In genomic region chr22:40922484-40923303, GRCh38 we compare ENCODE assay signal across 8 cellular contexts. TPM values are rescaled to one million over a fixed set of nuclear protein-coding genes. Genes with fewer than 3 reads are reported as not detected.
DNase-seq lines count a peak whose midpoint lies in the region; ATAC-seq and TF ChIP-seq lines count a peak whose summit lies in the region.

No MANE protein-coding gene starts in this region.

- H3K4me3 Mint-ChIP-seq in activated B cell treated with CpG ODN at 0.5 μM for 24 hours: peak overlapping the region; percentile 15

- H3K27ac Mint-ChIP-seq in activated B cell treated with CpG ODN at 0.5 μM for 24 hours: peak overlapping the region; percentile 6

- POLR2A ChIA-PET in activated B cell treated with CpG ODN at 0.5 μM for 24 hours (lab: Charles Lee): interaction anchor here (0.5 to 3.7 kb wide), 19 partner anchors 14 to 735 kb away, joined by 3 to 58 read pairs (median 5); partner anchors contain the start of genes EP300, RBX1, ST13 and TEF

- peaks cover 41% of the 10 kb centered on the region for H3K36me3 Mint-ChIP-seq in activated B cell treated with CpG ODN at 0.5 μM for 24 hours (ENCODE audit: low read depth)

- CTCF ChIA-PET in activated B cell treated with CpG ODN at 0.5 μM for 24 hours (lab: Charles Lee): interaction anchor here (0.6 to 3.9 kb wide), 53 partner anchors 9 to 604 kb away, joined by 3 to 83 read pairs (median 5); partner anchors contain the start of genes EP300 and RBX1

- TF ChIP-seq CTCF in AG09319 (IDR thresholded peaks at IDR 0.05; ENCODE audit: low read depth, low read length): peak; percentile 56
- no peak for TF ChIP-seq CTCF in activated B cell treated with CpG ODN at 0.5 μM for 24 hours (IDR thresholded peaks at IDR 0.05)
- peak; percentile 63 for TF ChIP-seq CTCF in fibroblast of villous mesenchyme (IDR thresholded peaks at IDR 0.05; ENCODE audit: insufficient read depth, low read depth, low read length)
- peak in 1 of 3 donors; percentile 28 for TF ChIP-seq CTCF in omental fat pad (IDR thresholded peaks at IDR 0.05)

- ATAC-seq in activated B cell treated with CpG ODN at 0.5 μM for 24 hours (ENCODE audit: low read depth) (peak; percentile 86), omental fat pad (ENCODE audit: low FRiP score) (peak; percentile 31), HG03442 (IDR thresholded peaks at IDR 0.05; ENCODE audit: unreplicated experiment) (no peak)

- intact Hi-C loops in activated B cell treated with CpG ODN at 0.5 μM for 24 hours (cut with micrococcal nuclease): loop anchor here (1.0 to 5.0 kb wide), 7 partner anchors 20 to 315 kb away; partner anchors contain the start of gene RBX1

- no peak overlapping the region for H3K4me3 ChIP-seq in fibroblast of villous mesenchyme (ENCODE audit: low read depth, low read length)

- H3K9me3 Mint-ChIP-seq in activated B cell treated with CpG ODN at 0.5 μM for 24 hours: no peaks in the 10 kb centered on the region

- DNase-seq in AG09319 (ENCODE audit: extremely low read depth, low read depth): peak; percentile 41
- peak; percentile 15 for DNase-seq in GM04503 (ENCODE audit: low read depth)
- DNase-seq in NCI-H1694 treated with DMSO at 0.1 percent for 48 hours (lab: John Stamatoyannopoulos, UW): peak; percentile 64
- no peak for DNase-seq in activated B cell treated with CpG ODN at 0.5 μM for 24 hours
- peak; percentile 76 for DNase-seq in fibroblast of villous mesenchyme (ENCODE audit: low read depth)
- DNase-seq in omental fat pad (ENCODE audit: low spot score): no peak
- no peak for DNase-seq in HK-2 (ENCODE audit: unreplicated experiment)

- no peaks in the 10 kb centered on the region for H3K27me3 Mint-ChIP-seq in activated B cell treated with CpG ODN at 0.5 μM for 24 hours

- peaks cover 4% of the 10 kb centered on the region for H3K4me1 Mint-ChIP-seq in activated B cell treated with CpG ODN at 0.5 μM for 24 hours

RNA-seq across cellular contexts. Expression of gene RBX1, which starts 28.5 kb away (rescaled TPM):
- total RNA-seq in activated B cell treated with CpG ODN at 0.5 μM for 24 hours (78.6 and 78.9 TPM in 2 replicates), fibroblast of villous mesenchyme (54.4 and 59.6 TPM in 2 replicates), omental fat pad (10 to 100 TPM; 27.1 to 41.0 (median 39.1) TPM)

Comparison
In these comparisons a context has a peak if more than half of its experiments do, and no peak if none do; other contexts are left out.
1. DNase-seq: peak in AG09319 (single experiment), GM04503 (single experiment), NCI-H1694 treated with DMSO at 0.1 percent for 48 hours (single experiment) and fibroblast of villous mesenchyme (single experiment); none in activated B cell treated with CpG ODN at 0.5 μM for 24 hours (single experiment), omental fat pad (single experiment) and HK-2 (single experiment).